In the genomic region with DNA sequence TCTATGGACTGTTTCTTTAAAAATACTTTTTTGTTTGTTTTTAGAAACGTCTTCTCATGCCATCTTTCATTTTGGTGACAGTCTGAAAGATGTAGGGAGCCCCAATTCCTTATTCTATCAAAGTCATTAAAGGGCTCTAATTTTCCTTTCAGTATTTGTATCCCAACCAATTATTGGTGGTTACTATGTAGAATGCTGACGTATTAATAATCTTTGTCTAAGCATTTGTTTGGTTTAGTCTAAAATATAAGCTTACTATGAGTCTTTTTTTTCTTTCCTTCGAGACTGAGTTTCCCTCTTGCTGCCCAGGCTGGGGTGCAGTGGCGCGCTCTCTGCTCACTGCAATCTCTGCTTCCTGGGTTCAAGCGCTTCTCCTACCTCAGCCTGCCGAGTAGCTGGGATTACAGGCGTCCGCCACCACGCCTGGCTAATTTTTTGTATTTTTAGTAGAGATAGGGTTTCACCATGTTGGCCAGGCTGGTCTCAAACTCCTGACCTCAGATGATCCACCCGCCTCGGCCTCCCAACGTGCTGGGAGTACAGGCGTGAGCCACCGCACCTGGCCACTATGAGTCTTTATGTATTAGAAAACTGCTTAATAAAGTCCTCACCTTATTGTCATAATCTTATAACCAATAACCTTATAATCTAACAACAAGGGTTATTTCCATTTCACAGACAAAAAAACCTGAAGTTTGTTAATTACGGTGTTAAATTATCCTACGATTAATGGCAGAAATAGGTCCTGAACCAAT, we compare ENCODE assay signal across 8 cellular contexts. TPM values are rescaled to one million over a fixed set of nuclear protein-coding genes. Genes with fewer than 3 reads are reported as not detected.
DNase-seq lines count a peak whose midpoint lies in the region; ATAC-seq and TF ChIP-seq lines count a peak whose summit lies in the region.

No MANE protein-coding gene starts in this region.

- peaks cover 0 to 7% of the 10 kb centered on the region in 2 donors for H3K4me1 ChIP-seq in ascending aorta
- H3K4me1 ChIP-seq in thymus (ENCODE audit: control insufficient read depth, insufficient read depth, low read length): peaks cover 2% of the 10 kb centered on the region

- no peak for DNase-seq in T-helper 2 cell treated with Interferon-gamma antibody and Interleukin-4, amounts not matched to agents 5 μg/mL and 100 μg/mL, for 36 hours (ENCODE audit: low spot score)
- DNase-seq in T-helper 2 cell (no peak), ascending aorta (ENCODE audit: low spot score in 2 of 2) (no peak), left kidney (ENCODE audit: low read depth, low spot score) (peak; percentile 4)

- ATAC-seq in HG02571 (IDR thresholded peaks at IDR 0.05; ENCODE audit: unreplicated experiment) (no peak), GM19467 (IDR thresholded peaks at IDR 0.05; ENCODE audit: unreplicated experiment) (no peak), GM18907 (IDR thresholded peaks at IDR 0.05; ENCODE audit: unreplicated experiment) (no peak)

- peaks cover 8% of the 10 kb centered on the region for H3K36me3 Mint-ChIP-seq in T-helper 2 cell treated with Interferon-gamma antibody and Interleukin-4, amounts not matched to agents 5 μg/mL and 100 μg/mL, for 36 hours (ENCODE audit: low read depth)

- H3K27ac Mint-ChIP-seq in T-helper 2 cell treated with Interferon-gamma antibody and Interleukin-4, amounts not matched to agents 5 μg/mL and 100 μg/mL, for 36 hours: peak overlapping the region; percentile 91

- no peaks in the 10 kb centered on the region for H3K27me3 Mint-ChIP-seq in T-helper 2 cell treated with Interferon-gamma antibody and Interleukin-4, amounts not matched to agents 5 μg/mL and 100 μg/mL, for 36 hours (ENCODE audit: low read depth)

- H3K36me3 ChIP-seq in ascending aorta (no peaks in the 10 kb centered on the region), thymus (ENCODE audit: control insufficient read depth, insufficient read depth) (no peaks in the 10 kb centered on the region)

- peak overlapping the region; percentile 88 for H3K4me3 Mint-ChIP-seq in T-helper 2 cell treated with Interferon-gamma antibody and Interleukin-4, amounts not matched to agents 5 μg/mL and 100 μg/mL, for 36 hours

- H3K4me1 Mint-ChIP-seq in T-helper 2 cell treated with Interferon-gamma antibody and Interleukin-4, amounts not matched to agents 5 μg/mL and 100 μg/mL, for 36 hours (ENCODE audit: low read depth): peaks cover 36% of the 10 kb centered on the region

- 77% methylated on average over 17 of the region's 17 CpGs for WGBS in thymus

- H3K4me3 ChIP-seq in ascending aorta: peak overlapping the region; percentile 71 to 72
- H3K4me3 ChIP-seq in thymus (ENCODE audit: low read length): peak overlapping the region; percentile 92

- TF ChIP-seq CTCF in ascending aorta (IDR thresholded peaks at IDR 0.05): no peak

- peak overlapping the region; percentile 92 to 94 for H3K27ac ChIP-seq in ascending aorta
- H3K27ac ChIP-seq in thymus (ENCODE audit: low read depth): peak overlapping the region; percentile 97

- no peaks in the 10 kb centered on the region for H3K27me3 ChIP-seq in ascending aorta
- H3K27me3 ChIP-seq in thymus (ENCODE audit: control insufficient read depth, insufficient read depth): no peaks in the 10 kb centered on the region

- no peaks in the 10 kb centered on the region for H3K9me3 ChIP-seq in ascending aorta
- H3K9me3 ChIP-seq in thymus (ENCODE audit: control insufficient read depth): no peaks in the 10 kb centered on the region

- H3K9me3 Mint-ChIP-seq in T-helper 2 cell treated with Interferon-gamma antibody and Interleukin-4, amounts not matched to agents 5 μg/mL and 100 μg/mL, for 36 hours: no peaks in the 10 kb centered on the region

- intact Hi-C loops in ascending aorta (cut with DNase I): loop anchor here (2.0 kb wide), 1 partner anchor 195 kb away; a partner anchor contains a TSS

RNA-seq across cellular contexts. Expression of a gene that starts 0.8 kb away (rescaled TPM):
- total RNA-seq in ascending aorta: 15.8 TPM
- 17.6 TPM for polyA plus RNA-seq in thymus
